Comparison of ENCODE assay signal across 2 cellular contexts in the genomic region with DNA sequence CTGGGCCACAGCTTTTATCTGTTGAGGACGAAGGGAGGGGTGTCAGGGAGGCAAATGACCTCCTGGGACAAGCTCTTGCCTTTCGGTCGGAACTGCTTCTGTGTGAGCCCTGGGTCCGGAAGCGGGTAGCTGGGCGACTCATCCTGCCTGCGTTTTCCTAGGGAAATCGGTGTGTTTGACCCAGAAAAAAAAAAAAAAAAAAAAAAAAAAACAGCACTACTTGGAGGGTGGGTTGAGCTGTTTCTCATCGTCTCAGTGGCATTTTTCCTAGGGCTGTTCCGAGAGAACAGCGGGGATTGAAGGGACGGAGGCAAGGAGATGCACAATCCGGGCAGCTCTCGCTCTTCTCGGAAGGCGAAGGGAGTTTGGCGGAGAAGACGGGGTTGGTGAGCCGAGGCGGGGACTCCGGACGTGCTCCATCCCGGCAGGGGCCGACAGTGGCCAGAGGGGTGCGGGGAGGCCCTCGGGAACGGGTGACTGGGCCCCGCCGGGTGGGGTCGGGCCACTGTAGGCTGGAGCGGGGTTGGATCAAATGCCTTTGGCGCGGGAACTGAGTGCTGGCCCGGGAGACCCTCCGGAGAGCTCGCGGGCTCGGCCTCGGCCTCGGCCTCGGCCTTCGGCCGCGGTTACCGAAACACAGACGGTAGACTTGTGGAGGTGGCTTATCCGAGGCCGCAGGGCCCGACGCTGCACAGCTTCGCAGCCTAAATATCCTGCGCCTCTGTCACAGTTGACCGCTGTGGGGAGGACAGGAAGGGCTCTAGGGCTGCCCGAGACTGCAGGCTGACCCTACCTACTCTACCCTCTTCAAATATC.
A peak's percentile ranks its signal among the peaks of the same experiment; 100 is the strongest.
TF ChIP-seq lines count a peak whose summit lies in the region.

No MANE protein-coding gene starts in this region.

TF ChIP-seq in WTC11, 78 proteins besides CTCF, POLR2A, EP300 and RAD21:
- TF ChIP-seq SP1 (CRISPR knock-in tag; conservative IDR thresholded peaks at IDR 0.05) (0 out of 2 replicates have a peak, but pooled peaks have one; percentile 15), ZNF263 (CRISPR knock-in tag; IDR thresholded peaks at IDR 0.05; ENCODE audit: low read depth) (no peak)

TF ChIP-seq in HepG2, 621 proteins besides CTCF, POLR2A, EP300 and RAD21:
- TF ChIP-seq, protein P1, sequence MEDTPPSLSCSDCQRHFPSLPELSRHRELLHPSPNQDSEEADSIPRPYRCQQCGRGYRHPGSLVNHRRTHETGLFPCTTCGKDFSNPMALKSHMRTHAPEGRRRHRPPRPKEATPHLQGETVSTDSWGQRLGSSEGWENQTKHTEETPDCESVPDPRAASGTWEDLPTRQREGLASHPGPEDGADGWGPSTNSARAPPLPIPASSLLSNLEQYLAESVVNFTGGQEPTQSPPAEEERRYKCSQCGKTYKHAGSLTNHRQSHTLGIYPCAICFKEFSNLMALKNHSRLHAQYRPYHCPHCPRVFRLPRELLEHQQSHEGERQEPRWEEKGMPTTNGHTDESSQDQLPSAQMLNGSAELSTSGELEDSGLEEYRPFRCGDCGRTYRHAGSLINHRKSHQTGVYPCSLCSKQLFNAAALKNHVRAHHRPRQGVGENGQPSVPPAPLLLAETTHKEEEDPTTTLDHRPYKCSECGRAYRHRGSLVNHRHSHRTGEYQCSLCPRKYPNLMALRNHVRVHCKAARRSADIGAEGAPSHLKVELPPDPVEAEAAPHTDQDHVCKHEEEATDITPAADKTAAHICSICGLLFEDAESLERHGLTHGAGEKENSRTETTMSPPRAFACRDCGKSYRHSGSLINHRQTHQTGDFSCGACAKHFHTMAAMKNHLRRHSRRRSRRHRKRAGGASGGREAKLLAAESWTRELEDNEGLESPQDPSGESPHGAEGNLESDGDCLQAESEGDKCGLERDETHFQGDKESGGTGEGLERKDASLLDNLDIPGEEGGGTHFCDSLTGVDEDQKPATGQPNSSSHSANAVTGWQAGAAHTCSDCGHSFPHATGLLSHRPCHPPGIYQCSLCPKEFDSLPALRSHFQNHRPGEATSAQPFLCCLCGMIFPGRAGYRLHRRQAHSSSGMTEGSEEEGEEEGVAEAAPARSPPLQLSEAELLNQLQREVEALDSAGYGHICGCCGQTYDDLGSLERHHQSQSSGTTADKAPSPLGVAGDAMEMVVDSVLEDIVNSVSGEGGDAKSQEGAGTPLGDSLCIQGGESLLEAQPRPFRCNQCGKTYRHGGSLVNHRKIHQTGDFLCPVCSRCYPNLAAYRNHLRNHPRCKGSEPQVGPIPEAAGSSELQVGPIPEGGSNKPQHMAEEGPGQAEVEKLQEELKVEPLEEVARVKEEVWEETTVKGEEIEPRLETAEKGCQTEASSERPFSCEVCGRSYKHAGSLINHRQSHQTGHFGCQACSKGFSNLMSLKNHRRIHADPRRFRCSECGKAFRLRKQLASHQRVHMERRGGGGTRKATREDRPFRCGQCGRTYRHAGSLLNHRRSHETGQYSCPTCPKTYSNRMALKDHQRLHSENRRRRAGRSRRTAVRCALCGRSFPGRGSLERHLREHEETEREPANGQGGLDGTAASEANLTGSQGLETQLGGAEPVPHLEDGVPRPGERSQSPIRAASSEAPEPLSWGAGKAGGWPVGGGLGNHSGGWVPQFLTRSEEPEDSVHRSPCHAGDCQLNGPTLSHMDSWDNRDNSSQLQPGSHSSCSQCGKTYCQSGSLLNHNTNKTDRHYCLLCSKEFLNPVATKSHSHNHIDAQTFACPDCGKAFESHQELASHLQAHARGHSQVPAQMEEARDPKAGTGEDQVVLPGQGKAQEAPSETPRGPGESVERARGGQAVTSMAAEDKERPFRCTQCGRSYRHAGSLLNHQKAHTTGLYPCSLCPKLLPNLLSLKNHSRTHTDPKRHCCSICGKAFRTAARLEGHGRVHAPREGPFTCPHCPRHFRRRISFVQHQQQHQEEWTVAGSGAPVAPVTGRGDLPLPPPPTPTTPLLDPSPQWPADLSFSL (CRISPR knock-in tag; IDR thresholded peaks at IDR 0.05), result no peak
- TF ChIP-seq, protein P2, sequence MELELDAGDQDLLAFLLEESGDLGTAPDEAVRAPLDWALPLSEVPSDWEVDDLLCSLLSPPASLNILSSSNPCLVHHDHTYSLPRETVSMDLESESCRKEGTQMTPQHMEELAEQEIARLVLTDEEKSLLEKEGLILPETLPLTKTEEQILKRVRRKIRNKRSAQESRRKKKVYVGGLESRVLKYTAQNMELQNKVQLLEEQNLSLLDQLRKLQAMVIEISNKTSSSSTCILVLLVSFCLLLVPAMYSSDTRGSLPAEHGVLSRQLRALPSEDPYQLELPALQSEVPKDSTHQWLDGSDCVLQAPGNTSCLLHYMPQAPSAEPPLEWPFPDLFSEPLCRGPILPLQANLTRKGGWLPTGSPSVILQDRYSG (CRISPR knock-in tag; IDR thresholded peaks at IDR 0.05), result no peak
- TF ChIP-seq ZEB1 (IDR thresholded peaks at IDR 0.05; ENCODE audit: insufficient replicate concordance, low read depth) (no peak), SETDB1 (CRISPR knock-in tag; IDR thresholded peaks at IDR 0.05; ENCODE audit: borderline replicate concordance) (no peak), TEAD2 (CRISPR knock-in tag; IDR thresholded peaks at IDR 0.05) (no peak), NFIB (CRISPR knock-in tag; IDR thresholded peaks at IDR 0.05; ENCODE audit: borderline replicate concordance) (no peak), ZNF232 (CRISPR knock-in tag; IDR thresholded peaks at IDR 0.05; ENCODE audit: borderline replicate concordance) (no peak), ZNF275 (CRISPR knock-in tag; IDR thresholded peaks at IDR 0.05; ENCODE audit: borderline replicate concordance) (no peak), PHF21A (CRISPR knock-in tag; IDR thresholded peaks at IDR 0.05) (no peak), ZNF335 (CRISPR knock-in tag; IDR thresholded peaks at IDR 0.05) (no peak), ZNF569 (CRISPR knock-in tag; IDR thresholded peaks at IDR 0.05; ENCODE audit: borderline replicate concordance) (no peak), ISX (CRISPR knock-in tag; conservative IDR thresholded peaks at IDR 0.05) (no peak), AGO1 (IDR thresholded peaks at IDR 0.05; ENCODE audit: low read depth, low read length, poor library complexity, severe bottlenecking) (no peak), ARID2 (CRISPR knock-in tag; IDR thresholded peaks at IDR 0.05; ENCODE audit: borderline replicate concordance) (no peak), ZNF543 (CRISPR knock-in tag; IDR thresholded peaks at IDR 0.05) (no peak), SAFB2 (CRISPR knock-in tag; IDR thresholded peaks at IDR 0.05; ENCODE audit: borderline replicate concordance, low read depth) (no peak)
- TF ChIP-seq, protein P3, sequence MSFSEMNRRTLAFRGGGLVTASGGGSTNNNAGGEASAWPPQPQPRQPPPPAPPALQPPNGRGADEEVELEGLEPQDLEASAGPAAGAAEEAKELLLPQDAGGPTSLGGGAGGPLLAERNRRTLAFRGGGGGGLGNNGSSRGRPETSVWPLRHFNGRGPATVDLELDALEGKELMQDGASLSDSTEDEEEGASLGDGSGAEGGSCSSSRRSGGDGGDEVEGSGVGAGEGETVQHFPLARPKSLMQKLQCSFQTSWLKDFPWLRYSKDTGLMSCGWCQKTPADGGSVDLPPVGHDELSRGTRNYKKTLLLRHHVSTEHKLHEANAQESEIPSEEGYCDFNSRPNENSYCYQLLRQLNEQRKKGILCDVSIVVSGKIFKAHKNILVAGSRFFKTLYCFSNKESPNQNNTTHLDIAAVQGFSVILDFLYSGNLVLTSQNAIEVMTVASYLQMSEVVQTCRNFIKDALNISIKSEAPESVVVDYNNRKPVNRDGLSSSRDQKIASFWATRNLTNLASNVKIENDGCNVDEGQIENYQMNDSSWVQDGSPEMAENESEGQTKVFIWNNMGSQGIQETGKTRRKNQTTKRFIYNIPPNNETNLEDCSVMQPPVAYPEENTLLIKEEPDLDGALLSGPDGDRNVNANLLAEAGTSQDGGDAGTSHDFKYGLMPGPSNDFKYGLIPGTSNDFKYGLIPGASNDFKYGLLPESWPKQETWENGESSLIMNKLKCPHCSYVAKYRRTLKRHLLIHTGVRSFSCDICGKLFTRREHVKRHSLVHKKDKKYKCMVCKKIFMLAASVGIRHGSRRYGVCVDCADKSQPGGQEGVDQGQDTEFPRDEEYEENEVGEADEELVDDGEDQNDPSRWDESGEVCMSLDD (CRISPR knock-in tag; IDR thresholded peaks at IDR 0.05; ENCODE audit: borderline replicate concordance), result no peak
- TF ChIP-seq, protein P4, sequence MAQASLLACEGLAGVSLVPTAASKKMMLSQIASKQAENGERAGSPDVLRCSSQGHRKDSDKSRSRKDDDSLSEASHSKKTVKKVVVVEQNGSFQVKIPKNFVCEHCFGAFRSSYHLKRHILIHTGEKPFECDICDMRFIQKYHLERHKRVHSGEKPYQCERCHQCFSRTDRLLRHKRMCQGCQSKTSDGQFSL (CRISPR knock-in tag; IDR thresholded peaks at IDR 0.05), result no peak
